ENCODE assay signal across 8 cellular contexts in the genomic region with DNA sequence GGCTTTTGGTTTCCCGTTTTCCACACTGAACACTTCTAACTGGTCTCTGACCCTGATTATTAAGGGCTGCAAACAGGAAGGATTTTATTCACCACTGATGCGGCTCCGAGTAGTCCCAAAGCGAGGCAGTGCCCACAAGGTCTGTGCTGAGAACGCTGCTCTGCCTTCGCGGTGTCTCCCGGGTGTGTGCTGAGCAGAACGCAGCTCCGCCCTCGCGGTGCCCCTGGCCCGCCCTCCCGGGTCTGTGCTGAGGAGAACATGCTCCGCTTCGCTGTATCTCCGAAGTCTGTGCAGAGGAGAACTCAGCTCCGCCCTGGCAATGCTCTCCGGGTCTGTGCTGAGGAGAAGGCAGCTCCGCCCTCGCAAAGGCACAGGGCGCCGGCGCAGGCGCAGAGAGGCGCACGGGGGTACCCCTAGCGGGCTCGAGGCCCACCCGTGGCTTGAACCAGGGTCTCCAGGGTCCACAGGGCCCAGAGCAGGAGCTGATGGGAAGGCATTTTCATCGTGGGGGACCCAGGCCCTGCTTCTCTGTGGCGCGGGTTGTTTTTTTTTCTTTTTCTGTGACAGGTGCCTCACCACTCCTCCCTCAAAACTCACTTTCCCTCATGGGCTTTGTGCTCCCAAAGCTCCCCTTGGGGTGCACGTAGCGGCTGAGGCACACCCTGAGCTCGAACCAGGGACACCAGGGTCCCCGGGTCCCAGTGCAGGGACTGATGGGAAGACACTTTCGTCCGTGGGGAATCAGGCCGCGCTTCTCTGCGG.
DNase-seq lines count a peak whose midpoint lies in the region; ATAC-seq and TF ChIP-seq lines count a peak whose summit lies in the region.
"Not testable (repeated sequence)": the region's sequence is repeated elsewhere in the genome, so short reads cannot be mapped to it uniquely, and the experiment has no call there.

No MANE protein-coding gene starts in this region.

- H3K4me3 ChIP-seq in breast epithelium, result peak overlapping the region; percentile 11 to 57 (median 44)
- H3K4me3 ChIP-seq in rectal smooth muscle tissue (ENCODE audit: low read length), result not testable (repeated sequence)

- H3K27me3 ChIP-seq in breast epithelium; rectal smooth muscle tissue (ENCODE audit: control insufficient read depth, insufficient read depth, low read length): not testable (repeated sequence)

- not testable (repeated sequence) for H3K4me1 ChIP-seq in breast epithelium; rectal smooth muscle tissue (ENCODE audit: control insufficient read depth, insufficient read depth, low read length)

- in situ Hi-C loops in Caki2 (cut with HindIII; ENCODE audit: low pct_unique_long_range_greater_than_20kb, low sequenced_read_pairs), result not testable (repeated sequence)

- TF ChIP-seq POLR2A in breast epithelium (IDR thresholded peaks at IDR 0.05), result not testable (repeated sequence)

- intact Hi-C loops in breast epithelium (cut with DNase I; ENCODE audit: low total_unique reads); left ventricle myocardium superior (cut with micrococcal nuclease): not testable (repeated sequence)

- H3K27ac ChIP-seq in breast epithelium, result peak overlapping the region in 1 of 2 donors; percentile 72
- H3K27ac ChIP-seq in rectal smooth muscle tissue (ENCODE audit: low read depth, low read length), result peak overlapping the region; percentile 45

- not testable (repeated sequence) for H3K36me3 ChIP-seq in breast epithelium; rectal smooth muscle tissue (ENCODE audit: control insufficient read depth, insufficient read depth, low read length)

- H3K9me3 ChIP-seq in breast epithelium, result not testable (repeated sequence)

- ATAC-seq in HG02870 (IDR thresholded peaks at IDR 0.05; ENCODE audit: unreplicated experiment), result peak; percentile 58
- not testable (repeated sequence) for ATAC-seq in left ventricle myocardium superior

- peak; percentile 44 for DNase-seq in Caki2 (ENCODE audit: low read depth)
- peak; percentile 71 for DNase-seq in RPMI8226
- DNase-seq in activated CD8-positive, alpha-beta memory T cell treated with anti-CD3 and anti-CD28 coated beads, Interleukin-2, amount 50 U/mL, for 4 hours, result peak; percentile 85
- peak; percentile 80 to 87 for DNase-seq in breast epithelium (ENCODE audit: low spot score in 2 of 2)
- DNase-seq in left ventricle myocardium superior, result peak; percentile 91
- peak; percentile 73 for DNase-seq in stimulated activated CD8-positive, alpha-beta memory T cell treated with anti-CD3 and anti-CD28 coated beads, Interleukin-7, amount 100 ng/mL, for 24 hours (ENCODE audit: low read depth)

- TF ChIP-seq CTCF in breast epithelium (IDR thresholded peaks at IDR 0.05), result not testable (repeated sequence)

- H3K9ac ChIP-seq in rectal smooth muscle tissue (ENCODE audit: low read length), result not testable (repeated sequence)
